8 cellular contexts compared by ENCODE assay signal in genomic region chr10:28677889-28678686, GRCh38. TPM values are rescaled to one million over a fixed set of nuclear protein-coding genes. Genes with fewer than 3 reads are reported as not detected.
DNase-seq lines count a peak whose midpoint lies in the region; ATAC-seq and TF ChIP-seq lines count a peak whose summit lies in the region.

No MANE protein-coding gene starts in this region.

- H4K20me1 ChIP-seq in fibroblast of lung (ENCODE audit: control insufficient read depth, extremely low read depth, insufficient read depth, low read length) = no peaks in the 10 kb centered on the region

- POLR2A ChIA-PET in naive thymus-derived CD8-positive, alpha-beta T cell (lab: Charles Lee) = no interaction called here

- H3K4me1 ChIP-seq in HUES64 (ENCODE audit: insufficient read depth, low read length) (peaks cover 32% of the 10 kb centered on the region), fibroblast of lung (ENCODE audit: control insufficient read depth, extremely low read depth, insufficient read depth, low read length) (peaks cover 6% of the 10 kb centered on the region)

- H3K27ac ChIP-seq in HUES64 (ENCODE audit: low read depth, low read length) (peak overlapping the region; percentile 83; the same call in 1 of the 2 replicates), fibroblast of lung (ENCODE audit: insufficient read depth, low read length) (no peak overlapping the region)

- H3K9me3 ChIP-seq in HUES64 (ENCODE audit: insufficient read depth, low read depth, low read length) (no peaks in the 10 kb centered on the region), fibroblast of lung (ENCODE audit: control insufficient read depth, insufficient read depth, low read depth, low read length) (no peaks in the 10 kb centered on the region)

- WGBS in HUES64 = under 1% methylated on average over 53 of the region's 53 CpGs

- H3K27me3 ChIP-seq in HUES64 (ENCODE audit: insufficient read depth, low read length) (peaks cover 46% of the 10 kb centered on the region; the same call in 1 of the 2 replicates), fibroblast of lung (ENCODE audit: control insufficient read depth, insufficient read depth, low read length) (peaks cover 15% of the 10 kb centered on the region)

- no peaks in the 10 kb centered on the region for H3K36me3 Mint-ChIP-seq in naive thymus-derived CD8-positive, alpha-beta T cell

- H3K9ac ChIP-seq in HUES64 (ENCODE audit: low read depth, low read length) (peak overlapping the region; percentile 87), fibroblast of lung (ENCODE audit: insufficient read depth, low read length) (peak overlapping the region; percentile 60)

- H2AFZ ChIP-seq in fibroblast of lung (ENCODE audit: low read length) = peak overlapping the region; percentile 83

- H3K36me3 ChIP-seq in HUES64 (ENCODE audit: insufficient read depth, low read length) = peaks cover 19% of the 10 kb centered on the region
- no peaks in the 10 kb centered on the region for H3K36me3 ChIP-seq in fibroblast of lung (ENCODE audit: control insufficient read depth, insufficient read depth, low read length)

- TF ChIP-seq CTCF in fibroblast of lung (conservative IDR thresholded peaks at IDR 0.05 in 1 of 2, IDR thresholded peaks at IDR 0.05 in 1 of 2; ENCODE audit: low read depth in 1 of 2, low read length in 2 of 2) = no peak

- H3K79me2 ChIP-seq in fibroblast of lung (ENCODE audit: control insufficient read depth, insufficient read depth, low read length) = peaks cover 2% of the 10 kb centered on the region

- H3K4me1 Mint-ChIP-seq in naive thymus-derived CD8-positive, alpha-beta T cell = peaks cover 9 to 29% (median 24%) of the 10 kb centered on the region in 4 donors

- H3K9me3 Mint-ChIP-seq in naive thymus-derived CD8-positive, alpha-beta T cell = no peaks in the 10 kb centered on the region

- peak overlapping the region; percentile 72 for H3K4me3 ChIP-seq in GM08714 (ENCODE audit: low read length)
- H3K4me3 ChIP-seq in HUES64 (ENCODE audit: low read length) = peak overlapping the region; percentile 88
- H3K4me3 ChIP-seq in fibroblast of lung (replicated peaks in 1 of 4; ENCODE audit: control extremely low read depth in 1 of 4, insufficient read depth in 1 of 4, low read depth in 3 of 4, low read length in 4 of 4) = peak overlapping the region; percentile 68 to 73 (median 70)

- ATAC-seq in naive thymus-derived CD8-positive, alpha-beta T cell = peak in 1 of 2 donors; percentile 7
- no peak for ATAC-seq in GM21717 (IDR thresholded peaks at IDR 0.05; ENCODE audit: unreplicated experiment)

- peak overlapping the region; percentile 73 to 87 (median 82) for H3K4me3 Mint-ChIP-seq in naive thymus-derived CD8-positive, alpha-beta T cell

- peak; percentile 11 for DNase-seq in activated T-cell treated with anti-CD3 and anti-CD28 coated beads for 48 hours (ENCODE audit: low read depth)
- peak; percentile 28 to 46 for DNase-seq in fibroblast of lung (ENCODE audit: low read depth in 2 of 2)
- DNase-seq in naive thymus-derived CD8-positive, alpha-beta T cell = peak in 6 of 10 donors; percentile 17 to 37 (median 26)
- DNase-seq in occipital lobe (lab: John Stamatoyannopoulos, UW) = no peak
- DNase-seq in middle frontal gyrus (ENCODE audit: extremely low spot score, low spot score) = no peak

- peak overlapping the region in 6 of 10 donors; percentile 15 to 75 (median 31) for H3K27ac Mint-ChIP-seq in naive thymus-derived CD8-positive, alpha-beta T cell

- peaks cover 38 to 77% (median 62%) of the 10 kb centered on the region in 5 donors for H3K27me3 Mint-ChIP-seq in naive thymus-derived CD8-positive, alpha-beta T cell

- peak overlapping the region; percentile 61 for H3K4me2 ChIP-seq in fibroblast of lung (ENCODE audit: extremely low read depth, insufficient read depth, low read length)

RNA-seq across cellular contexts. Expression of gene BAMBI, which starts 0.8 kb away (rescaled TPM):
- 19.1 TPM for polyA plus RNA-seq in HUES64 (2013, experiment 1 of 2)
- polyA plus RNA-seq in HUES64 (2013, experiment 2 of 2) = 20.6 TPM
- total RNA-seq in fibroblast of lung = 4.6 and 5.6 TPM in 2 replicates
- 2.9 and 17.8 TPM in 2 replicates for polyA plus RNA-seq in fibroblast of lung
- 4.0 and 25.6 TPM in 2 replicates for polyA plus RNA-seq in fibroblast of lung (2012)
- polyA minus RNA-seq in fibroblast of lung (ENCODE audit: low replicate concordance) = 4.9 and 17.5 TPM in 2 replicates
- total RNA-seq in naive thymus-derived CD8-positive, alpha-beta T cell = under 1 TPM in 1 of 2 experiments, not detected in 1; 0.19 TPM
- not detected for polyA plus RNA-seq in naive thymus-derived CD8-positive, alpha-beta T cell
- 2.3 TPM for total RNA-seq in occipital lobe

Comparison
In these comparisons a context has a peak if more than half of its experiments do, and no peak if none do; other contexts are left out.
1. DNase-seq: peak in activated T-cell treated with anti-CD3 and anti-CD28 coated beads for 48 hours (single experiment), fibroblast of lung (2 of 2) and naive thymus-derived CD8-positive, alpha-beta T cell (6 of 10); none in occipital lobe (single experiment) and middle frontal gyrus (single experiment).
2. Peak in every context shown above with its lines, with median percentiles within 50 percentile points of each other: H3K4me3 ChIP-seq.